Comparison of ENCODE assay signal across 9 cellular contexts in the genomic region with DNA sequence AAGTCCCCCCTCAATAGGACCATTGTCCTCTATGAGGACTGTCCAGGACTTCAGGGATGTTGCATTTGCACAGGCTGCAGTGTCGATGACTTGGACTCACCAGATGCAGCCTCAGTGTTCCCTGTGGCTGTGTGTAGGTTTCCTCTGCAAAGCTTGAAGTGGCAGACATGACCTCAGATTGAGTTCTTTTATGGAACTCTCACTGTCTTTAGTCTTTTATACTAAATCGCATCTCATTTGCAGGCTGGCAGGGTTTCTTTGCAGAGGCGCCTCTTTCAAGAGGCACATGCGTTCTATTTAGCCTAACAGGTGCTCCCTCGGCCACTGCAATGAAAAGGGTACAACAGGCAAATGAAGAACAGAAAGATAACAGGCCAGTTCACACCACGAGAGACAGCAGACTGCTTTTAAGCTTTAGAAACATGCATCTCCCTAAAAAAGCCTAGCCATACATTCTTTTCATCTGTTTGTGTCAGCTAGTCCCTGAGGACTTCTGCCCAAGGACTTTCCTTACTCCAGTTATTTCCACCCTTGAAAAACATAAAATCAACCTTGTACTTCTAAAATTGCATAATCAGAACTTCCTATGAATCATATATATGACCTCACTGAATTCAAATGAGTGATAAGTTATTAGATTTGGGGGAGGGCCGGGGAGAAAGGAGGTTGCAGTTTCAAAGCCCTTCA.
DNase-seq lines count a peak whose midpoint lies in the region; ATAC-seq, FAIRE-seq and TF ChIP-seq lines count a peak whose summit lies in the region.
"Had no signal": no experiment of that assay in that cellular context is flagged by ENCODE, and none has a peak within 500 bp of the region (broad histone marks: within the 10 kb centered on the region; RNA-seq: fewer than 3 reads in every experiment).

No MANE protein-coding gene starts in this region.

- TF ChIP-seq EP300 in A549 (IDR thresholded peaks at IDR 0.05) (no peak), GM12878 (IDR thresholded peaks at IDR 0.05; ENCODE audit: borderline replicate concordance in 1 of 2, control insufficient read depth in 1 of 2, low read depth in 2 of 2, low read length in 2 of 2) (no peak)

- TF ChIP-seq CTCF in A549 (IDR thresholded peaks at IDR 0.05), result no peak
- no peak for TF ChIP-seq CTCF in GM12878 (IDR thresholded peaks at IDR 0.05 in 2 of 3, conservative IDR thresholded peaks at IDR 0.05 in 1 of 3; ENCODE audit: control insufficient read depth in 2 of 3, extremely low read depth in 1 of 3, insufficient read depth in 1 of 3, low read depth in 3 of 3, low read length in 3 of 3)
- TF ChIP-seq CTCF in testis (IDR thresholded peaks at IDR 0.05), result no peak

- BruUV-seq in GM12878 (replicated peaks; lab: Mats Ljungman, UMichigan), result no TSS peak

- SMC1A ChIA-PET in GM12878 (lab: Charles Lee; ENCODE audit: uncharacterized antibody, unreplicated experiment), result interaction anchor here (0.6 to 2.8 kb wide), 21 partner anchors 11 to 321 kb away, joined by 3 to 91 read pairs (median 4); no protein-coding TSS in a partner anchor

- no peaks in the 10 kb centered on the region for H4K20me1 ChIP-seq in GM12878 (ENCODE audit: control insufficient read depth, insufficient read depth)

- no peaks in the 10 kb centered on the region for H3K79me2 ChIP-seq in GM12878 (ENCODE audit: control insufficient read depth, insufficient read depth, low read length)

- no peaks in the 10 kb centered on the region for H3K9me3 Mint-ChIP-seq in activated CD8-positive, alpha-beta memory T cell treated with anti-CD3 and anti-CD28 coated beads, Interleukin-2, amount 10 ng/mL, durations not matched to agents 7 days and 5 days (ENCODE audit: low read depth)

- H3K27ac ChIP-seq in A549, result peak overlapping the region in 1 of 2 experiments; percentile 73; a peak in 3 of 6 replicates
- peak overlapping the region; percentile 45; the same call in 1 of the 2 replicates for H3K27ac ChIP-seq in GM12878 (ENCODE audit: control insufficient read depth, insufficient read depth)
- H3K27ac ChIP-seq in testis, result no peak overlapping the region

- no peak overlapping the region for H3K4me3 ChIP-seq in A549
- no peak overlapping the region for H3K4me3 ChIP-seq in GM12878
- no peak overlapping the region for H3K4me3 ChIP-seq in testis

- POLR2A ChIA-PET in A549 (lab: Yijun Ruan, JAX), result no interaction called here
- POLR2A ChIA-PET in GM12878 (lab: Charles Lee), result interaction anchor here (2.2 kb wide), 1 partner anchor 220 kb away, joined by 6 read pairs; no protein-coding TSS in a partner anchor

- no peak overlapping the region for H3K9ac ChIP-seq in GM12878 (ENCODE audit: control insufficient read depth, insufficient read depth, low read length)

- H3K9me3 ChIP-seq in A549 (no peaks in the 10 kb centered on the region), GM12878 (replicated peaks; ENCODE audit: control insufficient read depth, insufficient read depth, low read length) (no peaks in the 10 kb centered on the region), testis (no peaks in the 10 kb centered on the region)

- CTCF ChIA-PET in A549 (lab: Yijun Ruan, JAX), result interaction anchor here (1.1 to 1.3 kb wide), 2 partner anchors 12 to 15 kb away, joined by 3 to 5 read pairs; no protein-coding TSS in a partner anchor
- CTCF ChIA-PET in GM12878 (lab: Yijun Ruan, JAX), result interaction anchor here (0.9 to 3.6 kb wide), 27 partner anchors 11 to 329 kb away, joined by 3 to 138 read pairs (median 7); no protein-coding TSS in a partner anchor
- CTCF ChIA-PET in activated CD8-positive, alpha-beta memory T cell treated with anti-CD3 and anti-CD28 coated beads, Interleukin-2, amount 10 ng/mL, durations not matched to agents 7 days and 5 days (lab: Charles Lee), result no interaction called here

- H3K4me3 Mint-ChIP-seq in activated CD8-positive, alpha-beta memory T cell treated with anti-CD3 and anti-CD28 coated beads, Interleukin-2, amount 10 ng/mL, durations not matched to agents 7 days and 5 days, result no peak overlapping the region

- intact Hi-C loops in GM12878 (cut with micrococcal nuclease; ENCODE audit: unreplicated experiment), result loop anchor here (10.0 kb wide), 1 partner anchor 472 kb away; a partner anchor contains a TSS
- intact Hi-C loops in testis (cut with DNase I; ENCODE audit: low total_unique reads), result no loop called here

- H3K27me3 ChIP-seq in GM12878 (replicated peaks in 1 of 2; ENCODE audit: control insufficient read depth in 2 of 2, insufficient read depth in 2 of 2, low read length in 1 of 2), result no peaks in the 10 kb centered on the region
- no peaks in the 10 kb centered on the region for H3K27me3 ChIP-seq in testis

- H3K4me1 Mint-ChIP-seq in activated CD8-positive, alpha-beta memory T cell treated with anti-CD3 and anti-CD28 coated beads, Interleukin-2, amount 10 ng/mL, durations not matched to agents 7 days and 5 days, result peaks cover 7% of the 10 kb centered on the region

- no peaks in the 10 kb centered on the region for H3K36me3 Mint-ChIP-seq in activated CD8-positive, alpha-beta memory T cell treated with anti-CD3 and anti-CD28 coated beads, Interleukin-2, amount 10 ng/mL, durations not matched to agents 7 days and 5 days

- H3K36me3 ChIP-seq in GM12878 (ENCODE audit: control insufficient read depth in 2 of 2, insufficient read depth in 2 of 2, low read length in 1 of 2) (no peaks in the 10 kb centered on the region), testis (ENCODE audit: low read depth, missing control alignments) (no peaks in the 10 kb centered on the region)

- peaks cover 19% of the 10 kb centered on the region for H3K4me1 ChIP-seq in A549
- H3K4me1 ChIP-seq in GM12878 (ENCODE audit: control insufficient read depth, insufficient read depth, low read length), result peaks cover 41% of the 10 kb centered on the region
- H3K4me1 ChIP-seq in testis, result no peaks in the 10 kb centered on the region

- TF ChIP-seq POLR2A in A549 (IDR thresholded peaks at IDR 0.05; ENCODE audit: low read length) (no peak), GM12878 (IDR thresholded peaks at IDR 0.05; ENCODE audit: low read depth, low read length) (no peak), testis (IDR thresholded peaks at IDR 0.05) (no peak)

- DNase-seq in A549 (ENCODE audit: low read depth in 1 of 2, low spot score in 1 of 2) (no peak), HT1080 (ENCODE audit: low read depth) (peak; percentile 61), GM12878 (ENCODE audit: low read depth, low spot score) (no peak), kidney glomerular epithelial cell (lab: John Stamatoyannopoulos, UW) (peak; percentile 72), testis (no peak)
- no peak for DNase-seq in activated T-cell treated with anti-CD3 and anti-CD28 coated beads, Interleukin-2, amount 50 U/mL, for 48 hours
- DNase-seq in stimulated activated CD8-positive, alpha-beta memory T cell treated with anti-CD3 and anti-CD28 coated beads, Interleukin-4, amount 100 ng/mL, for 48 hours, result no peak
- DNase-seq in activated CD8-positive, alpha-beta memory T cell treated with anti-CD3 and anti-CD28 coated beads, Interleukin-2, amount 10 ng/mL, durations not matched to agents 7 days and 5 days, result no peak
- DNase-seq: glutamatergic neuron had no signal

- H2AFZ ChIP-seq in GM12878 (ENCODE audit: control insufficient read depth, low read depth, low read length), result no peak overlapping the region

- no peak for FAIRE-seq in A549 (lab: Jason Lieb, UNC)
- FAIRE-seq in GM12878 (lab: Jason Lieb, UNC), result peak; percentile 18

- H3K4me2 ChIP-seq in A549, result peak overlapping the region; percentile 24; the same call in 1 of the 3 replicates
- H3K4me2 ChIP-seq in GM12878 (ENCODE audit: control insufficient read depth, insufficient read depth), result peak overlapping the region; percentile 81

- RAD21 ChIA-PET in GM12878 (lab: Charles Lee; ENCODE audit: unreplicated experiment), result interaction anchor here (1.1 to 2.7 kb wide), 17 partner anchors 13 to 1481 kb away, joined by 3 to 66 read pairs (median 5); no protein-coding TSS in a partner anchor

- ATAC-seq in A549 (peak in 1 of 2 experiments; percentile 31; a peak in 2 of 6 replicates), GM12878 (peak; percentile 7; the same call in 1 of the 3 replicates)
- no peak for ATAC-seq in activated CD8-positive, alpha-beta memory T cell treated with anti-CD3 and anti-CD28 coated beads, Interleukin-2, amount 10 ng/mL, durations not matched to agents 7 days and 5 days

- no peak overlapping the region for H3K27ac Mint-ChIP-seq in activated CD8-positive, alpha-beta memory T cell treated with anti-CD3 and anti-CD28 coated beads, Interleukin-2, amount 10 ng/mL, durations not matched to agents 7 days and 5 days

- no peak for TF ChIP-seq RAD21 in A549 (conservative IDR thresholded peaks at IDR 0.05 in 1 of 2, IDR thresholded peaks at IDR 0.05 in 1 of 2)
- TF ChIP-seq RAD21 in GM12878 (IDR thresholded peaks at IDR 0.05; ENCODE audit: insufficient read depth, low read depth, low read length), result no peak

- in situ Hi-C loops in GM12878 (cut with MboI), result no loop called here

- WGBS in A549 (ENCODE audit: missing lambda C conversion rate), result 50% methylated on average over 7 of the region's 7 CpGs
- 30% methylated on average over 7 of the region's 7 CpGs for WGBS in GM12878 (ENCODE audit: insufficient coverage, insufficient replicate concordance, low lambda C conversion rate, missing lambda C conversion rate)
- WGBS in testis, 2 donors, result 60 to 65% methylated on average over 7 of the region's 7 CpGs

- H3K27me3 Mint-ChIP-seq in activated CD8-positive, alpha-beta memory T cell treated with anti-CD3 and anti-CD28 coated beads, Interleukin-2, amount 10 ng/mL, durations not matched to agents 7 days and 5 days, result peaks cover 46% of the 10 kb centered on the region

TF ChIP-seq in A549, 52 proteins besides CTCF, POLR2A, EP300 and RAD21 (continues in another document):
- TF ChIP-seq HOXB5 (CRISPR knock-in tag; IDR thresholded peaks at IDR 0.05) (no peak), TP53 (CRISPR knock-in tag; IDR thresholded peaks at IDR 0.05) (no peak), MYC (IDR thresholded peaks at IDR 0.05; ENCODE audit: borderline replicate concordance, low read length) (no peak), HOXB13 (CRISPR knock-in tag; IDR thresholded peaks at IDR 0.05; ENCODE audit: low read depth) (no peak), CEBPB (IDR thresholded peaks at IDR 0.05) (peak; percentile 29 to 52; a peak in 2 of 4 replicates), MAFK (IDR thresholded peaks at IDR 0.05; ENCODE audit: partially characterized antibody) (no peak)

Comparison
In these comparisons a context has a peak if more than half of its experiments do, and no peak if none do; other contexts are left out.
1. DNase-seq: peak in HT1080 (single experiment) and kidney glomerular epithelial cell (single experiment); none in A549 (0 of 2), GM12878 (single experiment), activated T-cell treated with anti-CD3 and anti-CD28 coated beads, Interleukin-2, amount 50 U/mL, for 48 hours (0 of 2), stimulated activated CD8-positive, alpha-beta memory T cell treated with anti-CD3 and anti-CD28 coated beads, Interleukin-4, amount 100 ng/mL, for 48 hours (single experiment), testis (single experiment) and activated CD8-positive, alpha-beta memory T cell treated with anti-CD3 and anti-CD28 coated beads, Interleukin-2, amount 10 ng/mL, durations not matched to agents 7 days and 5 days (single experiment).